In genomic region chrX:149916745-149917392, GRCh38 we compare ENCODE assay signal across 12 cellular contexts. TPM values are rescaled to one million over a fixed set of nuclear protein-coding genes. Genes with fewer than 3 reads are reported as not detected.
DNase-seq lines count a peak whose midpoint lies in the region; ATAC-seq and TF ChIP-seq lines count a peak whose summit lies in the region.
"Had no signal": no experiment of that assay in that cellular context is flagged by ENCODE, and none has a peak within 500 bp of the region (broad histone marks: within the 10 kb centered on the region; RNA-seq: fewer than 3 reads in every experiment).

No MANE protein-coding gene starts in this region.

- no peaks in the 10 kb centered on the region for H3K36me3 ChIP-seq in PC-9 (ENCODE audit: low read depth)
- H3K36me3 ChIP-seq: heart right ventricle had no signal

- no peak for TF ChIP-seq CTCF in nephron progenitor cell (IDR thresholded peaks at IDR 0.05)
- TF ChIP-seq CTCF in WTC11 (IDR thresholded peaks at IDR 0.05) = no peak
- TF ChIP-seq CTCF in PC-9 (conservative IDR thresholded peaks at IDR 0.05) = no peak

- POLR2A ChIA-PET in WTC11 (lab: Charles Lee) = no interaction called here
- POLR2A ChIA-PET in PC-9 (lab: Charles Lee; ENCODE audit: unreplicated experiment) = no interaction called here

- no peaks in the 10 kb centered on the region for H3K9me3 ChIP-seq in PC-9 (ENCODE audit: insufficient read depth, low read depth)

- no peak overlapping the region for H3K4me2 ChIP-seq in PC-9

- intact Hi-C loops in PC-9 (cut with micrococcal nuclease; ENCODE audit: unreplicated experiment) = no loop called here

- no peaks in the 10 kb centered on the region for H3K27me3 ChIP-seq in PC-9 (ENCODE audit: insufficient read depth, low read depth)
- H3K27me3 ChIP-seq: heart right ventricle had no signal

- no TSS peak for BruUV-seq in PC-9 (replicated peaks; lab: Mats Ljungman, UMichigan)

- H3K27me3 Mint-ChIP-seq in nephron progenitor cell (ENCODE audit: low read depth, poor library complexity) (no peaks in the 10 kb centered on the region), WTC11 (ENCODE audit: low read depth) (no peaks in the 10 kb centered on the region; the same call in 1 of the 2 replicates)
- H3K27me3 Mint-ChIP-seq: dendritic cell treated with granulocyte-macrophage colony-stimulating factor and Interleukin-4, amounts not matched to agents 40 ng/mL and 50 ng/mL, for 4 days had no signal

- H3K27ac ChIP-seq in PC-9 = no peak overlapping the region
- H3K27ac ChIP-seq: 22Rv1, heart right ventricle had no signal

- no peaks in the 10 kb centered on the region; the same call in 1 of the 2 replicates for H3F3A ChIP-seq in PC-9 (ENCODE audit: insufficient read depth, low read depth)

- no peak overlapping the region for H2AFZ ChIP-seq in PC-9

- H3K4me1 Mint-ChIP-seq in nephron progenitor cell = no peaks in the 10 kb centered on the region
- no peaks in the 10 kb centered on the region for H3K4me1 Mint-ChIP-seq in WTC11

- H3K36me3 Mint-ChIP-seq in nephron progenitor cell (ENCODE audit: low read depth) (no peaks in the 10 kb centered on the region), WTC11 (no peaks in the 10 kb centered on the region)

- H4K20me1 ChIP-seq in PC-9 (ENCODE audit: insufficient read depth) = no peaks in the 10 kb centered on the region

- no peaks in the 10 kb centered on the region for H3K4me1 ChIP-seq in PC-9 (replicated peaks; ENCODE audit: insufficient read depth)
- H3K4me1 ChIP-seq: heart right ventricle had no signal

- H3K27ac Mint-ChIP-seq in nephron progenitor cell (peak overlapping the region; percentile 35), WTC11 (no peak overlapping the region)
- H3K27ac Mint-ChIP-seq: dendritic cell treated with granulocyte-macrophage colony-stimulating factor and Interleukin-4, amounts not matched to agents 40 ng/mL and 50 ng/mL, for 4 days had no signal

- peak; percentile 41 to 55 for ATAC-seq in activated CD4-positive, CD25-positive, alpha-beta regulatory T cell treated with anti-CD3 and anti-CD28 coated beads, Interleukin-2, amount 50 U/mL, for 24 hours
- ATAC-seq in GM21825 (IDR thresholded peaks at IDR 0.05; ENCODE audit: unreplicated experiment) (peak; percentile 80), HG03571 (IDR thresholded peaks at IDR 0.05; ENCODE audit: unreplicated experiment) (peak; percentile 71), WTC11 (no peak)
- ATAC-seq: heart right ventricle had no signal

- no peaks in the 10 kb centered on the region for H3K9me2 ChIP-seq in PC-9 (ENCODE audit: insufficient read depth)

- DNase-seq in activated CD4-positive, CD25-positive, alpha-beta regulatory T cell treated with anti-CD3 and anti-CD28 coated beads, Interleukin-2, amount 50 U/mL, for 72 hours = no peak
- DNase-seq in nephron progenitor cell (no peak), cerebellar cortex (ENCODE audit: low spot score) (no peak), WTC11 (ENCODE audit: low spot score) (no peak), PC-9 (no peak)
- DNase-seq: heart right ventricle had no signal

- H3K4me3 Mint-ChIP-seq in nephron progenitor cell (no peak overlapping the region), WTC11 (no peak overlapping the region)
- H3K4me3 Mint-ChIP-seq: dendritic cell treated with granulocyte-macrophage colony-stimulating factor and Interleukin-4, amounts not matched to agents 40 ng/mL and 50 ng/mL, for 4 days had no signal

- H3K9me3 Mint-ChIP-seq in nephron progenitor cell (peaks cover 22% of the 10 kb centered on the region), WTC11 (peaks cover 20% of the 10 kb centered on the region)
- H3K9me3 Mint-ChIP-seq: dendritic cell treated with granulocyte-macrophage colony-stimulating factor and Interleukin-4, amounts not matched to agents 40 ng/mL and 50 ng/mL, for 4 days had no signal

- CTCF ChIA-PET in WTC11 (lab: Charles Lee) (no interaction called here), PC-9 (lab: Charles Lee) (no interaction called here)

- H3K4me3 ChIP-seq in PC-9 = no peak overlapping the region
- H3K4me3 ChIP-seq: heart right ventricle had no signal

- no peaks in the 10 kb centered on the region for H3K79me2 ChIP-seq in PC-9 (ENCODE audit: low read depth)

TF ChIP-seq in WTC11, 78 proteins besides CTCF, POLR2A, EP300 and RAD21:
- no peak for TF ChIP-seq STAT6 (CRISPR knock-in tag; conservative IDR thresholded peaks at IDR 0.05; ENCODE audit: low read depth)
- no peak for TF ChIP-seq FOXJ3 (CRISPR knock-in tag; IDR thresholded peaks at IDR 0.05; ENCODE audit: borderline replicate concordance)
- no peak for TF ChIP-seq PREB (CRISPR knock-in tag; IDR thresholded peaks at IDR 0.05; ENCODE audit: borderline replicate concordance)
- no peak for TF ChIP-seq ZNF416 (CRISPR knock-in tag; IDR thresholded peaks at IDR 0.05)
- TF ChIP-seq TCF7 (CRISPR knock-in tag; IDR thresholded peaks at IDR 0.05; ENCODE audit: low read depth) = no peak
- TF ChIP-seq PRRX2 (CRISPR knock-in tag; IDR thresholded peaks at IDR 0.05) = no peak
- TF ChIP-seq TP53 (CRISPR knock-in tag; IDR thresholded peaks at IDR 0.05) = no peak
- no peak for TF ChIP-seq E2F5 (CRISPR knock-in tag; IDR thresholded peaks at IDR 0.05)
- no peak for TF ChIP-seq ZBTB43 (CRISPR knock-in tag; IDR thresholded peaks at IDR 0.05)
- TF ChIP-seq SMAD4 (CRISPR knock-in tag; IDR thresholded peaks at IDR 0.05) = no peak
- no peak for TF ChIP-seq KAT7 (CRISPR knock-in tag; IDR thresholded peaks at IDR 0.05; ENCODE audit: borderline replicate concordance)
- no peak for TF ChIP-seq ZNF423 (CRISPR knock-in tag; IDR thresholded peaks at IDR 0.05)
- TF ChIP-seq NR3C1 (CRISPR knock-in tag; conservative IDR thresholded peaks at IDR 0.05; ENCODE audit: low read depth) = no peak
- TF ChIP-seq NR1H2 (CRISPR knock-in tag; IDR thresholded peaks at IDR 0.05) = no peak

RNA-seq across cellular contexts. Expression of gene HSFX4, which starts 12.5 kb away (rescaled TPM):
- total RNA-seq in WTC11 (2021) = not detected in 3 replicates
- total RNA-seq in PC-9 (2021) = not detected in 2 replicates
- total RNA-seq: heart right ventricle, LHCN-M2 had no signal

RNA-seq across cellular contexts. Expression of gene EOLA2, which starts 21.4 kb away (rescaled TPM):
- total RNA-seq in WTC11 (2021) = 30.5 to 41.2 TPM (median 31.5 TPM) in 3 replicates
- total RNA-seq in PC-9 (2021) = 44.3 and 49.2 TPM in 2 replicates

RNA-seq across cellular contexts. Expression of gene MAGEA8, which starts 35.9 kb away (rescaled TPM):
- total RNA-seq in WTC11 (2021) (not detected in 3 replicates), PC-9 (2021) (not detected in 2 replicates)
- total RNA-seq: heart right ventricle, LHCN-M2 had no signal
